Comparison of ENCODE assay signal across 8 cellular contexts in the genomic region with DNA sequence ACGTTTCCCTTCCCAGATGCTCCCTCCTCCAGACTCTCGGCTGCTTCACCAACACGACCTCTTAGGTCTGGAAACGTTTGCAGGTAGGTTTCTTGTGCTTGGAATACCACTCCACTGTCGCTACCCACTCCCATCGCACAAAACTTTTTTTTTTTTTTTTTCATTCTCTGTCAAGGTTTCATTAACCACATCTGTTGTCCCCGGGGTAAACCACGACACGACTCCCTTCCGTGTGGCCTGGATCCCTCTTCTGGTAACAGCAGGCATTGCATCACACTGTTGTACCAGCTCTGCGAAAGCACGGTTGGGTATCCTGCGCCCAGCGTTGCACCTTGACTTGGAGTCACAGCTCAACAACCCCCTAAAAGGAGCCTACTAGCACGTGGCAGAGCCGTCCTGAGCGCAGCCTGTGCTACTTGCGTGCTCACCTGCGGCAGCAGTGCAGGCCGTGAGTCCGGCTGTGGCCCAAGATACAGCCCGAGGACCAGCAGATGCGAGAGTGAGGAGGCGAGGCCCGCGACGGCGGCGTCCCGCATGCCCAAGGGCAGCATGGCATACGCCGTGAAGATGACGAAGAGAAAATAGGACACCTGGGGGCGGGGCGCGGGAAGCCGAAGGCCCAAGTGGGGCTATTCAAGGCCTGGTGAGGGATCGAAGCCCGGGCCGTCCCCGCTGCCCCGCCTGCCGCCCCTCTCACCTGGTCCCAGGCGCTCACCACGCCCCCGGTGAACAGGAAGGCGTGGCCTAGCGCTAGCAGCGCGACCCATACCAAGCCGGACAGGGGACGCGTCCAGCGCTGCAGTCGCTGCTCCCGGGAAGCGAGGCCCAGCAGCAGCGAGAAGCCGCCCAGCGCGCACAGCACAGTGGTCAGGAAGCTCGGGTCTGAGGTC. TPM values are rescaled to one million over a fixed set of nuclear protein-coding genes. Genes with fewer than 3 reads are reported as not detected.
DNase-seq lines count a peak whose midpoint lies in the region; ATAC-seq and TF ChIP-seq lines count a peak whose summit lies in the region.

No MANE protein-coding gene starts in this region.

- H3K36me3 Mint-ChIP-seq in activated naive CD4-positive, alpha-beta T cell treated with anti-CD3 and anti-CD28 coated beads, Interleukin-2, amount 50 U/mL, for 24 hours, result peaks cover 2% of the 10 kb centered on the region

- peaks cover 31% of the 10 kb centered on the region for H3K4me1 Mint-ChIP-seq in activated naive CD4-positive, alpha-beta T cell treated with anti-CD3 and anti-CD28 coated beads, Interleukin-2, amount 50 U/mL, for 24 hours

- H3F3A ChIP-seq in GM23248 (ENCODE audit: insufficient read depth), result no peaks in the 10 kb centered on the region

- in situ Hi-C loops in GM23248 (cut with MboI), result no loop called here

- H2AFZ ChIP-seq in GM23248, result no peak overlapping the region; the same call in 1 of the 2 replicates

- H3K27ac Mint-ChIP-seq in activated naive CD4-positive, alpha-beta T cell treated with anti-CD3 and anti-CD28 coated beads, Interleukin-2, amount 50 U/mL, for 24 hours, result peak overlapping the region; percentile 71

- ATAC-seq in heart right ventricle, result peak in 7 of 8 donors; percentile 31 to 56 (median 51)
- ATAC-seq in psoas muscle, result peak; percentile 68 to 79 (median 72)

- H3K9me3 ChIP-seq in ES-I3 (ENCODE audit: control insufficient read depth, insufficient read depth, low read length), result no peaks in the 10 kb centered on the region
- no peaks in the 10 kb centered on the region for H3K9me3 ChIP-seq in GM23248 (ENCODE audit: low read depth)
- no peaks in the 10 kb centered on the region for H3K9me3 ChIP-seq in heart right ventricle
- no peaks in the 10 kb centered on the region for H3K9me3 ChIP-seq in psoas muscle
- no peaks in the 10 kb centered on the region for H3K9me3 ChIP-seq in vagina

- H3K27ac ChIP-seq in GM23248, result no peak overlapping the region
- peak overlapping the region in 3 of 10 donors; percentile 15 to 97 (median 90) for H3K27ac ChIP-seq in heart right ventricle
- H3K27ac ChIP-seq in psoas muscle, result no peak overlapping the region
- H3K27ac ChIP-seq in vagina, result no peak overlapping the region

- 29 to 35% methylated on average over 51 to 62 of the region's 62 CpGs for WGBS in GM23248 (ENCODE audit: low coverage in 1 of 2, low lambda C conversion rate in 2 of 2, missing lambda C conversion rate in 2 of 2), 2 experiments
- 28 to 30% methylated on average over 61 to 62 of the region's 62 CpGs for WGBS in heart right ventricle, 2 donors
- WGBS in psoas muscle, 3 donors, result 21 to 28% (median 23%) methylated on average over 59 to 62 of the region's 62 CpGs

- no peaks in the 10 kb centered on the region for H3K79me2 ChIP-seq in GM23248 (ENCODE audit: insufficient read depth)

- DNase-seq in GM23248 (peak; percentile 80), Kasumi-1 (lab: John Stamatoyannopoulos, UW) (peak; percentile 78 to 81), SK-N-DZ (ENCODE audit: low spot score) (peak; percentile 82), heart right ventricle (peak; percentile 43 to 68), psoas muscle (peak; percentile 54 to 75), vagina (ENCODE audit: extremely low spot score in 2 of 2) (no peak)

- peak overlapping the region; percentile 88 for H3K4me3 Mint-ChIP-seq in activated naive CD4-positive, alpha-beta T cell treated with anti-CD3 and anti-CD28 coated beads, Interleukin-2, amount 50 U/mL, for 24 hours

- H3K36me3 ChIP-seq in ES-I3 (ENCODE audit: insufficient read depth, low read length) (no peaks in the 10 kb centered on the region), GM23248 (ENCODE audit: low read depth) (no peaks in the 10 kb centered on the region), heart right ventricle (peaks cover 0 to 48% (median 0%) of the 10 kb centered on the region in 9 donors), psoas muscle (ENCODE audit: insufficient read depth in 1 of 2, low read depth in 1 of 2) (no peaks in the 10 kb centered on the region), vagina (no peaks in the 10 kb centered on the region)

- H3K9me3 Mint-ChIP-seq in activated naive CD4-positive, alpha-beta T cell treated with anti-CD3 and anti-CD28 coated beads, Interleukin-2, amount 50 U/mL, for 24 hours, result no peaks in the 10 kb centered on the region

- H3K4me1 ChIP-seq in ES-I3 (ENCODE audit: insufficient read depth, low read length), result peaks cover 9% of the 10 kb centered on the region; the same call in 1 of the 2 replicates
- H3K4me1 ChIP-seq in GM23248 (ENCODE audit: insufficient read depth), result peaks cover 7% of the 10 kb centered on the region; the same call in 1 of the 2 replicates
- peaks cover 6 to 93% (median 37%) of the 10 kb centered on the region in 9 donors for H3K4me1 ChIP-seq in heart right ventricle
- peaks cover 10% of the 10 kb centered on the region for H3K4me1 ChIP-seq in psoas muscle
- peaks cover 48% of the 10 kb centered on the region for H3K4me1 ChIP-seq in vagina

- H4K20me1 ChIP-seq in GM23248 (ENCODE audit: insufficient read depth), result no peaks in the 10 kb centered on the region

- TF ChIP-seq CTCF in heart right ventricle (IDR thresholded peaks at IDR 0.05) (peak; percentile 43 to 75 (median 68)), psoas muscle (IDR thresholded peaks at IDR 0.05) (peak; percentile 59), vagina (IDR thresholded peaks at IDR 0.05) (peak; percentile 38 to 81 (median 51))

- H3K4me3 ChIP-seq in GM23248 (no peak overlapping the region), heart right ventricle (peak overlapping the region in 9 of 10 donors; percentile 14 to 88 (median 70)), psoas muscle (peak overlapping the region; percentile 35), vagina (peak overlapping the region; percentile 28 to 33)

- no peaks in the 10 kb centered on the region for H3K9me2 ChIP-seq in GM23248 (ENCODE audit: insufficient read depth)

- intact Hi-C loops in heart right ventricle (cut with DNase I) (loop anchor here (2.0 to 5.0 kb wide), 7 partner anchors 80 to 345 kb away; a partner anchor contains a TSS), psoas muscle (cut with DNase I) (loop anchor here in 1 of 2 donors (2.0 kb wide), 1 partner anchor 102 kb away; no protein-coding TSS in a partner anchor), vagina (cut with DNase I) (loop anchor here (2.0 kb wide), 1 partner anchor 100 kb away; no protein-coding TSS in a partner anchor)

- peak overlapping the region; percentile 62 for H3K9ac ChIP-seq in ES-I3 (ENCODE audit: low read depth, low read length)
- no peak overlapping the region for H3K9ac ChIP-seq in GM23248

- no peaks in the 10 kb centered on the region for H3K27me3 ChIP-seq in GM23248 (replicated peaks; ENCODE audit: insufficient read depth)
- peaks cover 0 to 35% (median 24%) of the 10 kb centered on the region in 7 donors for H3K27me3 ChIP-seq in heart right ventricle
- peaks cover 0 to 39% (median 4%) of the 10 kb centered on the region in 3 donors for H3K27me3 ChIP-seq in psoas muscle (ENCODE audit: insufficient read depth in 3 of 3, low read length in 2 of 3)
- H3K27me3 ChIP-seq in vagina, result no peaks in the 10 kb centered on the region

- no peak for TF ChIP-seq POLR2A in vagina (IDR thresholded peaks at IDR 0.05)

- no peak overlapping the region for H3K4me2 ChIP-seq in GM23248 (ENCODE audit: unreplicated experiment)

- H3K27me3 Mint-ChIP-seq in activated naive CD4-positive, alpha-beta T cell treated with anti-CD3 and anti-CD28 coated beads, Interleukin-2, amount 50 U/mL, for 24 hours, result peaks cover 6% of the 10 kb centered on the region

RNA-seq across cellular contexts. Expression of a gene that starts 2.5 kb away (rescaled TPM):
- total RNA-seq in GM23248 (2014; rRNA removed; shearing (Covaris generic)), result 0.22 and 0.38 TPM in 2 replicates
- polyA plus RNA-seq in GM23248 (2016; fragmentation: Nextera tagmentation; extraction: Ambion mirVana) (0.20 and 0.38 TPM in 2 replicates), heart right ventricle (100 to 1,000 TPM in 1 of 2 donors, 10 to 100 TPM in 1; 23.1 to 104 TPM), psoas muscle (10 to 100 TPM in 1 of 3 donors, 1 to 10 TPM in 2; 7.0 to 10.8 (median 7.7) TPM)
- polyA plus RNA-seq in SK-N-DZ (2014; cell fraction: cytosol; rRNA removed), result not detected in 2 replicates
- 0.09 TPM in 1 of 2 replicates, not detected in the other for polyA plus RNA-seq in SK-N-DZ (2014; cell fraction: nucleus; rRNA removed)
- total RNA-seq in heart right ventricle (10 to 100 TPM; 17.4 to 37.0 (median 22.9) TPM), psoas muscle (10 to 100 TPM in 3 of 4 donors, 1 to 10 TPM in 1; 8.6 to 13.9 (median 11.2) TPM), vagina (32.7 TPM)

RNA-seq across cellular contexts. Expression of a gene that starts 7.5 kb away (rescaled TPM):
- total RNA-seq in GM23248 (2014; rRNA removed; shearing (Covaris generic)), result 2.2 and 5.3 TPM in 2 replicates
- 5.1 and 5.3 TPM in 2 replicates for polyA plus RNA-seq in GM23248 (2016; fragmentation: Nextera tagmentation; extraction: Ambion mirVana)
- not detected in 2 replicates for polyA plus RNA-seq in SK-N-DZ (2014; cell fraction: cytosol; rRNA removed)
- polyA plus RNA-seq in SK-N-DZ (2014; cell fraction: nucleus; rRNA removed), result not detected in 2 replicates
- total RNA-seq in heart right ventricle, result 1 to 10 TPM; 1.7 to 4.9 (median 3.5) TPM
- polyA plus RNA-seq in heart right ventricle, result 1 to 10 TPM; 4.9 to 7.1 TPM
- total RNA-seq in psoas muscle, result 1 to 10 TPM; 1.1 to 1.9 (median 1.4) TPM
- 1 to 10 TPM in 1 of 3 donors, under 1 TPM in 2; 0.94 to 1.7 (median 0.97) TPM for polyA plus RNA-seq in psoas muscle
- 10.1 TPM for total RNA-seq in vagina

RNA-seq across cellular contexts. Expression of a gene that starts 21.0 kb away (rescaled TPM):
- 1.4 and 2.4 TPM in 2 replicates for total RNA-seq in GM23248 (2014; rRNA removed; shearing (Covaris generic))
- polyA plus RNA-seq in GM23248 (2016; fragmentation: Nextera tagmentation; extraction: Ambion mirVana) (0.41 and 1.1 TPM in 2 replicates), heart right ventricle (1 to 10 TPM; 3.2 to 3.7 TPM), psoas muscle (1 to 10 TPM in 1 of 3 donors, under 1 TPM in 2; 0.35 to 2.0 (median 0.65) TPM)
- 3.2 and 6.4 TPM in 2 replicates for polyA plus RNA-seq in SK-N-DZ (2014; cell fraction: cytosol; rRNA removed)
- polyA plus RNA-seq in SK-N-DZ (2014; cell fraction: nucleus; rRNA removed), result 24.6 and 62.2 TPM in 2 replicates
- total RNA-seq in heart right ventricle (1 to 10 TPM in 7 of 10 donors, under 1 TPM in 3; 0.76 to 3.1 (median 1.8) TPM), psoas muscle (1 to 10 TPM; 1.1 to 2.1 (median 2.0) TPM), vagina (35.1 TPM)

RNA-seq across cellular contexts. Expression of a gene that starts 22.4 kb away (rescaled TPM):
- total RNA-seq in GM23248 (2014; rRNA removed; shearing (Covaris generic)), result 3.5 and 6.8 TPM in 2 replicates
- polyA plus RNA-seq in GM23248 (2016; fragmentation: Nextera tagmentation; extraction: Ambion mirVana) (0.30 and 0.45 TPM in 2 replicates), heart right ventricle (under 1 TPM; 0.51 to 0.90 TPM), psoas muscle (under 1 TPM; 0.08 to 0.57 (median 0.32) TPM)
- 3.4 and 4.3 TPM in 2 replicates for polyA plus RNA-seq in SK-N-DZ (2014; cell fraction: cytosol; rRNA removed)
- polyA plus RNA-seq in SK-N-DZ (2014; cell fraction: nucleus; rRNA removed), result 27.5 and 62.5 TPM in 2 replicates
- total RNA-seq in heart right ventricle (1 to 10 TPM in 7 of 10 donors, under 1 TPM in 3; 0.68 to 2.4 (median 1.3) TPM), psoas muscle (1 to 10 TPM in 3 of 4 donors, under 1 TPM in 1; 0.96 to 2.3 (median 1.7) TPM), vagina (66.5 TPM)

RNA-seq across cellular contexts. Expression of a gene that starts 24.6 kb away (rescaled TPM):
- total RNA-seq in GM23248 (2014; rRNA removed; shearing (Covaris generic)), result 0.51 and 2.1 TPM in 2 replicates
- polyA plus RNA-seq in GM23248 (2016; fragmentation: Nextera tagmentation; extraction: Ambion mirVana) (1.2 TPM in 2 replicates), heart right ventricle (1 to 10 TPM; 4.3 to 4.8 TPM), psoas muscle (1 to 10 TPM; 1.2 to 2.1 (median 1.3) TPM)
- polyA plus RNA-seq in SK-N-DZ (2014; cell fraction: cytosol; rRNA removed), result not detected in 2 replicates
- polyA plus RNA-seq in SK-N-DZ (2014; cell fraction: nucleus; rRNA removed), result 0.21 and 0.33 TPM in 2 replicates
- total RNA-seq in heart right ventricle (1 to 10 TPM; 1.9 to 6.0 (median 3.5) TPM), psoas muscle (1 to 10 TPM in 3 of 4 donors, under 1 TPM in 1; 0.95 to 2.5 (median 1.8) TPM), vagina (16.0 TPM)

Comparison
In these comparisons a context has a peak if more than half of its experiments do, and no peak if none do; other contexts are left out.
1. DNase-seq: peak in GM23248 (single experiment), Kasumi-1 (2 of 2), SK-N-DZ (single experiment), heart right ventricle (2 of 2) and psoas muscle (2 of 2); none in vagina (0 of 2).
2. Peak in every context shown above with its lines, with median percentiles within 50 percentile points of each other: CTCF ChIP-seq.